Comparison of ENCODE assay signal across 8 cellular contexts in the genomic region with DNA sequence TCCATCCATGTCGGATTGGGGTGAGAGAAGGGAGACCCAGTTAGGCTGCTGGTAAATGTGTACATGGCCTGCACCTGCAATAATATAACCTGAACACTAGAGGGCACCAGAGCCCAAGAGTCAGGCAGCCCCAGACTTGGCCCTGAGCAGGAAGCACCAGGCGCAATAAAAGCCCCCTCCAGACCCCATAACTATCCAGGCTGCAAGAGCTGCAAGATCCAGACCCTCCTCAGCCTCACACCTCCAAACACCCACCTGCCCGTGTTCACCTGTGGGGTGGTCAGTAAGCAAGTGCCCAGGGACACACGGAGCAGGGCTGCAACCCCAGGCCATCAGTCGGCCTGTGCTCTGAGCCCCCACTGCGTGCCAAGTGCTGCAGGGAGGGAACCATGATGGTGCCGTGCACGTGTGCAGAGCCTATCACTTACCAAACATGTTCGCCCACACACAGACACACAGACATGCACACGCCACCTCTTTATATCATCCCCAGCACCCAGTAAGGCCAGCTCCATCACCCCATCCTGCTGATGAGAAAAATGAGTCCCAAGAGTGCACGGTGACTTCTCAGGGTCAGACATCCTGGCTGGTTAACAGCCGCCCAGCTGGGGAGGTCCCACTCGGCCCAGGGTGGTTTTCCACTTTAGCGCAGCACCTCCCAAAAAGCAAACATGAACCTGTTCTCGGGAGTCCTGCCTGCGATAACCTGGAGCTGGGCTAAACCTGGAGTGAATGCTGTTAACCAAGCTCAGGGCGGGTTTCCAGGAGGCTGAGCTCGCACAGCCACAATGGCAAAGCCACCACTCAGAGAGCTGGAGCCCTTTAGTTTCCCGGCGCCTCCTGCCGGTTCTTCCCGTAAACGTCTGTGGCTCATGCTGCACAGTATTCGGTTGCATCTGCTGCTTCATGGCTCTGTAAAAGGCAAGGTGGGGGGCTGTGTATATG.
DNase-seq lines count a peak whose midpoint lies in the region; ATAC-seq and TF ChIP-seq lines count a peak whose summit lies in the region.

No MANE protein-coding gene starts in this region.

- no peaks in the 10 kb centered on the region for H3K4me1 ChIP-seq in OCI-LY3 (ENCODE audit: low read length)
- no peaks in the 10 kb centered on the region for H3K4me1 ChIP-seq in neutrophil (ENCODE audit: control insufficient read depth in 1 of 2, insufficient read depth in 1 of 2, low read depth in 1 of 2, low read length in 1 of 2)

- H3K27ac ChIP-seq in C4-2B (peak overlapping the region; percentile 6; the same call in 1 of the 2 replicates), OCI-LY3 (ENCODE audit: low read length) (no peak overlapping the region), neutrophil (no peak overlapping the region)

- no peak overlapping the region for H3K4me2 ChIP-seq in OCI-LY3 (ENCODE audit: low read length)

- H3K36me3 ChIP-seq in OCI-LY3 (replicated peaks; ENCODE audit: low read depth, low read length) (no peaks in the 10 kb centered on the region), neutrophil (no peaks in the 10 kb centered on the region)

- H3K9me3 ChIP-seq in OCI-LY3 (ENCODE audit: insufficient read depth, low read length) (no peaks in the 10 kb centered on the region), neutrophil (no peaks in the 10 kb centered on the region)

- ATAC-seq in GM19395 (IDR thresholded peaks at IDR 0.05; ENCODE audit: unreplicated experiment) (peak; percentile 74), GM21825 (IDR thresholded peaks at IDR 0.05; ENCODE audit: unreplicated experiment) (no peak)

- no peaks in the 10 kb centered on the region for H3K27me3 ChIP-seq in OCI-LY3 (ENCODE audit: low read depth, low read length)
- H3K27me3 ChIP-seq in neutrophil = no peaks in the 10 kb centered on the region

- TF ChIP-seq EP300 in Ishikawa (IDR thresholded peaks at IDR 0.05; ENCODE audit: borderline replicate concordance) = no peak

- H4K20me1 ChIP-seq in OCI-LY3 (ENCODE audit: insufficient read depth, low read length) = no peaks in the 10 kb centered on the region

- H3K79me2 ChIP-seq in OCI-LY3 (ENCODE audit: low read length) = no peaks in the 10 kb centered on the region

- peak; percentile 93 for TF ChIP-seq RAD21 in Ishikawa (IDR thresholded peaks at IDR 0.05; ENCODE audit: low read depth)

- no peak overlapping the region for H2AFZ ChIP-seq in OCI-LY3 (ENCODE audit: low read depth, low read length)

- no peak overlapping the region for H3K9ac ChIP-seq in OCI-LY3 (ENCODE audit: low read length)

- H3K4me3 ChIP-seq in OCI-LY3 (ENCODE audit: low read length) (no peak overlapping the region), fibroblast of pulmonary artery (replicated peaks; ENCODE audit: low read depth, low read length) (no peak overlapping the region), neutrophil (ENCODE audit: low read depth in 1 of 2, low read length in 1 of 2) (no peak overlapping the region)

- TF ChIP-seq CTCF in C4-2B (conservative IDR thresholded peaks at IDR 0.05) = peak; percentile 90
- TF ChIP-seq CTCF in OCI-LY3 (IDR thresholded peaks at IDR 0.05; ENCODE audit: low read depth, low read length) = peak; percentile 78
- peak; percentile 82 for TF ChIP-seq CTCF in fibroblast of pulmonary artery (IDR thresholded peaks at IDR 0.05; ENCODE audit: low read length, missing control alignments)
- peak; percentile 85 for TF ChIP-seq CTCF in neutrophil (IDR thresholded peaks at IDR 0.05)

- peak; percentile 46 to 56 for DNase-seq in activated T-cell treated with anti-CD3 and anti-CD28 coated beads, Interleukin-2, amount 50 U/mL, for 48 hours
- DNase-seq in fibroblast of pulmonary artery (ENCODE audit: low read depth) = peak; percentile 66

TF ChIP-seq in Ishikawa, 13 proteins besides CTCF, POLR2A, EP300 and RAD21:
- TF ChIP-seq TEAD4 (IDR thresholded peaks at IDR 0.05) (no peak), FOXM1 (IDR thresholded peaks at IDR 0.05; ENCODE audit: borderline replicate concordance, low read depth) (no peak), TAF1 (IDR thresholded peaks at IDR 0.05; ENCODE audit: low read depth) (no peak), TCF12 (IDR thresholded peaks at IDR 0.05; ENCODE audit: low read depth) (no peak), YY1 (IDR thresholded peaks at IDR 0.05; ENCODE audit: low read depth) (no peak), CEBPB (IDR thresholded peaks at IDR 0.05) (no peak), NFIC (IDR thresholded peaks at IDR 0.05) (no peak), CREB1 (IDR thresholded peaks at IDR 0.05; ENCODE audit: low read depth) (no peak), EGR1 (IDR thresholded peaks at IDR 0.05) (no peak), ZBTB7A (IDR thresholded peaks at IDR 0.05; ENCODE audit: low read depth) (no peak)
- TF ChIP-seq, protein P1, sequence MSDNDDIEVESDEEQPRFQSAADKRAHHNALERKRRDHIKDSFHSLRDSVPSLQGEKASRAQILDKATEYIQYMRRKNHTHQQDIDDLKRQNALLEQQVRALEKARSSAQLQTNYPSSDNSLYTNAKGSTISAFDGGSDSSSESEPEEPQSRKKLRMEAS (IDR thresholded peaks at IDR 0.05) = no peak
- TF ChIP-seq, protein P2, sequence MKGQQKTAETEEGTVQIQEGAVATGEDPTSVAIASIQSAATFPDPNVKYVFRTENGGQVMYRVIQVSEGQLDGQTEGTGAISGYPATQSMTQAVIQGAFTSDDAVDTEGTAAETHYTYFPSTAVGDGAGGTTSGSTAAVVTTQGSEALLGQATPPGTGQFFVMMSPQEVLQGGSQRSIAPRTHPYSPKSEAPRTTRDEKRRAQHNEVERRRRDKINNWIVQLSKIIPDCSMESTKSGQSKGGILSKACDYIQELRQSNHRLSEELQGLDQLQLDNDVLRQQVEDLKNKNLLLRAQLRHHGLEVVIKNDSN (IDR thresholded peaks at IDR 0.05) = no peak
- TF ChIP-seq, protein P3, sequence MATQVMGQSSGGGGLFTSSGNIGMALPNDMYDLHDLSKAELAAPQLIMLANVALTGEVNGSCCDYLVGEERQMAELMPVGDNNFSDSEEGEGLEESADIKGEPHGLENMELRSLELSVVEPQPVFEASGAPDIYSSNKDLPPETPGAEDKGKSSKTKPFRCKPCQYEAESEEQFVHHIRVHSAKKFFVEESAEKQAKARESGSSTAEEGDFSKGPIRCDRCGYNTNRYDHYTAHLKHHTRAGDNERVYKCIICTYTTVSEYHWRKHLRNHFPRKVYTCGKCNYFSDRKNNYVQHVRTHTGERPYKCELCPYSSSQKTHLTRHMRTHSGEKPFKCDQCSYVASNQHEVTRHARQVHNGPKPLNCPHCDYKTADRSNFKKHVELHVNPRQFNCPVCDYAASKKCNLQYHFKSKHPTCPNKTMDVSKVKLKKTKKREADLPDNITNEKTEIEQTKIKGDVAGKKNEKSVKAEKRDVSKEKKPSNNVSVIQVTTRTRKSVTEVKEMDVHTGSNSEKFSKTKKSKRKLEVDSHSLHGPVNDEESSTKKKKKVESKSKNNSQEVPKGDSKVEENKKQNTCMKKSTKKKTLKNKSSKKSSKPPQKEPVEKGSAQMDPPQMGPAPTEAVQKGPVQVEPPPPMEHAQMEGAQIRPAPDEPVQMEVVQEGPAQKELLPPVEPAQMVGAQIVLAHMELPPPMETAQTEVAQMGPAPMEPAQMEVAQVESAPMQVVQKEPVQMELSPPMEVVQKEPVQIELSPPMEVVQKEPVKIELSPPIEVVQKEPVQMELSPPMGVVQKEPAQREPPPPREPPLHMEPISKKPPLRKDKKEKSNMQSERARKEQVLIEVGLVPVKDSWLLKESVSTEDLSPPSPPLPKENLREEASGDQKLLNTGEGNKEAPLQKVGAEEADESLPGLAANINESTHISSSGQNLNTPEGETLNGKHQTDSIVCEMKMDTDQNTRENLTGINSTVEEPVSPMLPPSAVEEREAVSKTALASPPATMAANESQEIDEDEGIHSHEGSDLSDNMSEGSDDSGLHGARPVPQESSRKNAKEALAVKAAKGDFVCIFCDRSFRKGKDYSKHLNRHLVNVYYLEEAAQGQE (IDR thresholded peaks at IDR 0.05; ENCODE audit: low read depth) = no peak
TF ChIP-seq in Ishikawa: peak in this region for 0.
